ENCODE assay signal across 8 cellular contexts in the genomic region with DNA sequence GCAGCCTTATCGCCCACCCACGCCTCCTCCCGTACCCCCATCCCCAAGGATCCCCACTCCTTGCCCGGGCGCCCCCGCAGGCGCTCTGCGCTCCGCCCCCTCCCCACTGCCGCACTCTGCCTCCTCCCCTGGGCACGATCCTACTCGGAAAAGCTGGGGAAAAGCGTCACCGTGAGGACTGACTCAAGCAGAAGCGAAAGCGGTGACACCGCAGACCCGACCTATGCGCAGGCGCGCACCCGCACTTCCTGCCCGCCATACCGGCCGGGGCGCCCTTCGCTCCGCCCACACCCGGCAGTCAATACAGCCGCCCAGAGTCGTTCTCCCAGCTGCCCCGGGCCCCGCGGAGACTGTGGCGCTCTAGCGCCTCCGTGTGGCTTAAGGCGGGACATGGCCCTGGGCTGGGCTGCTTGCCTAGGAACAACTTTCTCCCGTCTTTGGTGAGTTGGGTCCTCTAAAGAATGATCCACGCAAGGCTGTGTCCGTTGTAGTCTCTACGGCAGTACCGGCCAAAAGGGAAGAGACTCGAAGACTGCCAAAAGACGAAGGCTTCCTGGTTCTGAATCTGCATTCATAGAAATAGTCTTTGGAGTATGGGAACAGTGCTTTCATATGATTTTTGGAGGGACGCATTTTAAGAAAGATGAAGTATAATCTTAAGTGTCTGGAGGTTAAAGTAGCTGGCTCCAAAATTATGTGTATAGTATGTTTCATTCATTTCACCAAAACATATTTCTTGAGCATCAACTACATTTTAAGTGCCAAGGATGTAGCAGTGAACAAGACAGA. TPM values are rescaled to one million over a fixed set of nuclear protein-coding genes. Genes with fewer than 3 reads are reported as not detected.
DNase-seq lines count a peak whose midpoint lies in the region; ATAC-seq and TF ChIP-seq lines count a peak whose summit lies in the region.

Gene OMA1, minus strand, starts transcription at position 207 of the 789 bp plus-strand sequence. CDS start 7,432 bp downstream, outside the sequence.

- H3K27me3 ChIP-seq in SU-DHL-6 (ENCODE audit: low read length) (no peaks in the 10 kb centered on the region), parathyroid adenoma (ENCODE audit: control insufficient read depth, insufficient read depth, low read length) (no peaks in the 10 kb centered on the region), transverse colon (no peaks in the 10 kb centered on the region)

- peak; percentile 95 for TF ChIP-seq CTCF in GM12864 (IDR thresholded peaks at IDR 0.05; ENCODE audit: low read depth, low read length, missing control alignments)
- TF ChIP-seq CTCF in SU-DHL-6 (IDR thresholded peaks at IDR 0.05; ENCODE audit: insufficient read depth, low read length, poor library complexity, severe bottlenecking), result peak; percentile 74
- TF ChIP-seq CTCF in parathyroid adenoma (IDR thresholded peaks at IDR 0.05), result peak; percentile 91
- peak; percentile 89 to 99 (median 96) for TF ChIP-seq CTCF in transverse colon (IDR thresholded peaks at IDR 0.05)

- H3K4me3 ChIP-seq in GM12864 (ENCODE audit: low read depth, low read length) (peak within 1 kb of the TSS; percentile 94), SU-DHL-6 (ENCODE audit: insufficient read depth, low read length, poor library complexity, severe bottlenecking) (peak within 1 kb of the TSS; percentile 91), parathyroid adenoma (ENCODE audit: low read depth, low read length) (peak within 1 kb of the TSS; percentile 77), transverse colon (peak within 1 kb of the TSS; percentile 73 to 81 (median 77))

- WGBS in transverse colon (ENCODE audit: low coverage in 1 of 2), 2 donors, result 2 to 20% methylated on average over 3 to 35 of the region's 46 CpGs

- no peaks in the 10 kb centered on the region for H4K20me1 ChIP-seq in SU-DHL-6 (ENCODE audit: low read depth, low read length)

- peak within 1 kb of the TSS; percentile 78 for H3K9ac ChIP-seq in SU-DHL-6 (ENCODE audit: low read length)
- peak within 1 kb of the TSS; percentile 19 for H3K9ac ChIP-seq in parathyroid adenoma

- intact Hi-C loops in Right ventricle myocardium inferior (cut with DNase I), result loop anchor here (1.0 to 2.0 kb wide), 2 partner anchors 30 to 106 kb away; no protein-coding TSS in a partner anchor
- intact Hi-C loops in transverse colon (cut with DNase I; ENCODE audit: low total_unique reads), result no loop called here

- TF ChIP-seq POLR2A in transverse colon (IDR thresholded peaks at IDR 0.05), result peak; percentile 93

- H3K4me1 ChIP-seq in parathyroid adenoma (peaks cover 2% of the 10 kb centered on the region), transverse colon (peaks cover 0 to 18% (median 10%) of the 10 kb centered on the region in 4 donors)

- H2AFZ ChIP-seq in SU-DHL-6 (ENCODE audit: low read depth, low read length, severe bottlenecking) (peak within 1 kb of the TSS; percentile 72), parathyroid adenoma (peak within 1 kb of the TSS; percentile 87)

- H3K4me2 ChIP-seq in SU-DHL-6 (ENCODE audit: low read depth, low read length, poor library complexity, severe bottlenecking) (peak within 1 kb of the TSS; percentile 66), parathyroid adenoma (ENCODE audit: low read length) (peak within 1 kb of the TSS; percentile 93)

- in situ Hi-C loops in transverse colon (cut with MboI; ENCODE audit: low pct_ligation_motif_present in 1 of 4, low pct_unique_long_range_greater_than_20kb in 1 of 4, low sequenced_read_pairs in 3 of 4), result no loop called here

- DNase-seq in GM12864 (ENCODE audit: low read depth) (peak; percentile 87), NCI-H1105 treated with DMSO at 0.1 percent for 48 hours (lab: John Stamatoyannopoulos, UW) (peak; percentile 97), Right ventricle myocardium inferior (ENCODE audit: missing footprints) (peak; percentile 99), transverse colon (peak; percentile 98)
- peak; percentile 96 for DNase-seq in activated naive CD8-positive, alpha-beta T cell treated with anti-CD3 and anti-CD28 coated beads, Interleukin-2, amount 50 U/mL, for 16 hours (ENCODE audit: low read depth, low spot score)

- H3K79me2 ChIP-seq in SU-DHL-6 (ENCODE audit: insufficient read depth, low read length) (peaks cover 28% of the 10 kb centered on the region), parathyroid adenoma (no peaks in the 10 kb centered on the region)

- H3K9me2 ChIP-seq in SU-DHL-6 (replicated peaks; ENCODE audit: insufficient read depth, low read length), result no peaks in the 10 kb centered on the region

- TF ChIP-seq EP300 in transverse colon (IDR thresholded peaks at IDR 0.05; ENCODE audit: low read depth), result no peak

- peak; percentile 97 for ATAC-seq in HG02642 (IDR thresholded peaks at IDR 0.05; ENCODE audit: poor library complexity, unreplicated experiment)
- peak; percentile 99 for ATAC-seq in Right ventricle myocardium inferior

- H3K36me3 ChIP-seq in SU-DHL-6 (ENCODE audit: low read length) (no peaks in the 10 kb centered on the region), parathyroid adenoma (ENCODE audit: control insufficient read depth, insufficient read depth, low read length) (no peaks in the 10 kb centered on the region), transverse colon (no peaks in the 10 kb centered on the region)

- H3F3A ChIP-seq in SU-DHL-6 (ENCODE audit: insufficient read depth), result peaks cover 3% of the 10 kb centered on the region; the same call in 1 of the 2 replicates

- no peaks in the 10 kb centered on the region for H3K9me3 ChIP-seq in SU-DHL-6 (ENCODE audit: insufficient read depth, low read length)
- H3K9me3 ChIP-seq in parathyroid adenoma (ENCODE audit: control insufficient read depth, low read length), result no peaks in the 10 kb centered on the region
- no peaks in the 10 kb centered on the region for H3K9me3 ChIP-seq in transverse colon

- H3K27ac ChIP-seq in SU-DHL-6 (ENCODE audit: low read depth, low read length) (peak within 1 kb of the TSS; percentile 55), parathyroid adenoma (peak within 1 kb of the TSS; percentile 97), transverse colon (peak within 1 kb of the TSS; percentile 99)

RNA-seq across cellular contexts. Expression of gene OMA1, which starts in this region (rescaled TPM):
- total RNA-seq in Right ventricle myocardium inferior (27.8 TPM), transverse colon (10 to 100 TPM in 3 of 4 donors, 1 to 10 TPM in 1; 6.4 to 29.4 (median 20.0) TPM)

Comparison
In these comparisons a context has a peak if more than half of its experiments do, and no peak if none do; other contexts are left out.
1. Peak in every context shown above with its lines: DNase-seq, ATAC-seq, H3K4me3 ChIP-seq and H3K27ac ChIP-seq.